In genomic region chr5:180494510-180495181, GRCh38 we compare ENCODE assay signal across 8 cellular contexts. TPM values are rescaled to one million over a fixed set of nuclear protein-coding genes. Genes with fewer than 3 reads are reported as not detected.
A peak's percentile ranks its signal among the peaks of the same experiment; 100 is the strongest.
DNase-seq lines count a peak whose midpoint lies in the region; ATAC-seq and TF ChIP-seq lines count a peak whose summit lies in the region.

No MANE protein-coding gene starts in this region.

- H3K9ac ChIP-seq in neural progenitor cell: peak overlapping the region; percentile 95

- H3K27me3 ChIP-seq in HAP-1 (ENCODE audit: low read depth): no peaks in the 10 kb centered on the region
- no peaks in the 10 kb centered on the region for H3K27me3 ChIP-seq in neural progenitor cell
- H3K27me3 ChIP-seq in suprapubic skin: no peaks in the 10 kb centered on the region

- intact Hi-C loops in activated T-helper 2 cell treated with anti-CD3 and anti-CD28 coated beads, Interferon-gamma antibody, Interleukin-2, Interleukin-4, amounts not matched to agents 10 μg/mL and 5 μg/mL and 100 μg/mL, durations not matched to agents 14 hours and 24 hours and 36 hours (cut with micrococcal nuclease): loop anchor here (5.0 to 10.0 kb wide), 5 partner anchors 68 to 940 kb away; partner anchors contain the start of genes MAPK9, RUFY1 and ZFP62

- H2AFZ ChIP-seq in neural progenitor cell (replicated peaks): peak overlapping the region; percentile 73

- TF ChIP-seq CTCF in foreskin fibroblast (IDR thresholded peaks at IDR 0.05; ENCODE audit: low read depth, low read length) (no peak), neural progenitor cell (IDR thresholded peaks at IDR 0.05) (peak; percentile 3), suprapubic skin (IDR thresholded peaks at IDR 0.05) (no peak)

- peaks cover 60% of the 10 kb centered on the region for H3K79me2 ChIP-seq in neural progenitor cell (ENCODE audit: low read depth)

- H4K20me1 ChIP-seq in neural progenitor cell (ENCODE audit: low read depth): peaks cover 49% of the 10 kb centered on the region

- H3K4me3 Mint-ChIP-seq in activated T-helper 2 cell treated with anti-CD3 and anti-CD28 coated beads, Interferon-gamma antibody, Interleukin-2, Interleukin-4, amounts not matched to agents 10 μg/mL and 5 μg/mL and 100 μg/mL, durations not matched to agents 14 hours and 24 hours and 36 hours (ENCODE audit: low read depth): peak overlapping the region; percentile 94
- peak overlapping the region; percentile 92 for H3K4me3 Mint-ChIP-seq in neural progenitor cell

- no peak for TF ChIP-seq POLR2A in suprapubic skin (IDR thresholded peaks at IDR 0.05)

- no peaks in the 10 kb centered on the region for H3K9me3 Mint-ChIP-seq in activated T-helper 2 cell treated with anti-CD3 and anti-CD28 coated beads, Interferon-gamma antibody, Interleukin-2, Interleukin-4, amounts not matched to agents 10 μg/mL and 5 μg/mL and 100 μg/mL, durations not matched to agents 14 hours and 24 hours and 36 hours
- H3K9me3 Mint-ChIP-seq in neural progenitor cell: peaks cover 16% of the 10 kb centered on the region

- H3K9me3 ChIP-seq in HAP-1: no peaks in the 10 kb centered on the region
- no peaks in the 10 kb centered on the region for H3K9me3 ChIP-seq in neural progenitor cell (ENCODE audit: low read depth)
- H3K9me3 ChIP-seq in suprapubic skin: no peaks in the 10 kb centered on the region

- no peaks in the 10 kb centered on the region for H3F3A ChIP-seq in neural progenitor cell (ENCODE audit: low read depth)

- DNase-seq in HAP-1 (ENCODE audit: low spot score in 2 of 2) (peak in 1 of 2 experiments; percentile 42), MV-4-11 (lab: John Stamatoyannopoulos, UW) (peak; percentile 21), foreskin fibroblast (peak; percentile 10 to 64), neural progenitor cell (ENCODE audit: low spot score) (peak; percentile 74), suprapubic skin (ENCODE audit: low spot score in 2 of 2) (peak; percentile 74 to 80), NCI-H2196 treated with DMSO at 0.1 percent for 48 hours (lab: John Stamatoyannopoulos, UW; ENCODE audit: unreplicated experiment) (no peak)
- DNase-seq in activated T-helper 2 cell treated with anti-CD3 and anti-CD28 coated beads, Interferon-gamma antibody, Interleukin-2, Interleukin-4, amounts not matched to agents 10 μg/mL and 5 μg/mL and 100 μg/mL, durations not matched to agents 14 hours and 24 hours and 36 hours (ENCODE audit: low spot score): peak; percentile 41

- TF ChIP-seq EP300 in suprapubic skin (IDR thresholded peaks at IDR 0.05): no peak

- H3K27me3 Mint-ChIP-seq in activated T-helper 2 cell treated with anti-CD3 and anti-CD28 coated beads, Interferon-gamma antibody, Interleukin-2, Interleukin-4, amounts not matched to agents 10 μg/mL and 5 μg/mL and 100 μg/mL, durations not matched to agents 14 hours and 24 hours and 36 hours (ENCODE audit: low read depth): no peaks in the 10 kb centered on the region
- H3K27me3 Mint-ChIP-seq in neural progenitor cell (ENCODE audit: insufficient read depth, low read depth): peaks cover 6% of the 10 kb centered on the region

- in situ Hi-C loops in HAP-1 (cut with MboI; ENCODE audit: low sequenced_read_pairs): no loop called here

- H3K36me3 ChIP-seq in HAP-1 (replicated peaks): peaks cover 27% of the 10 kb centered on the region
- no peaks in the 10 kb centered on the region for H3K36me3 ChIP-seq in neural progenitor cell
- no peaks in the 10 kb centered on the region for H3K36me3 ChIP-seq in suprapubic skin

- H3K4me1 Mint-ChIP-seq in activated T-helper 2 cell treated with anti-CD3 and anti-CD28 coated beads, Interferon-gamma antibody, Interleukin-2, Interleukin-4, amounts not matched to agents 10 μg/mL and 5 μg/mL and 100 μg/mL, durations not matched to agents 14 hours and 24 hours and 36 hours (ENCODE audit: low read depth): peaks cover 26% of the 10 kb centered on the region
- H3K4me1 Mint-ChIP-seq in neural progenitor cell: peaks cover 30% of the 10 kb centered on the region

- H3K27ac ChIP-seq in neural progenitor cell (peak overlapping the region; percentile 96), suprapubic skin (peak overlapping the region; percentile 97)

- peaks cover 24% of the 10 kb centered on the region for H3K36me3 Mint-ChIP-seq in activated T-helper 2 cell treated with anti-CD3 and anti-CD28 coated beads, Interferon-gamma antibody, Interleukin-2, Interleukin-4, amounts not matched to agents 10 μg/mL and 5 μg/mL and 100 μg/mL, durations not matched to agents 14 hours and 24 hours and 36 hours (ENCODE audit: low read depth)
- H3K36me3 Mint-ChIP-seq in neural progenitor cell: peaks cover 35% of the 10 kb centered on the region

- H3K4me2 ChIP-seq in neural progenitor cell: peak overlapping the region; percentile 96

- peak overlapping the region; percentile 90 for H3K27ac Mint-ChIP-seq in activated T-helper 2 cell treated with anti-CD3 and anti-CD28 coated beads, Interferon-gamma antibody, Interleukin-2, Interleukin-4, amounts not matched to agents 10 μg/mL and 5 μg/mL and 100 μg/mL, durations not matched to agents 14 hours and 24 hours and 36 hours
- peak overlapping the region; percentile 96 for H3K27ac Mint-ChIP-seq in neural progenitor cell

- ATAC-seq in GM18498 (IDR thresholded peaks at IDR 0.05; ENCODE audit: unreplicated experiment): peak; percentile 50

- WGBS in suprapubic skin: 0% methylated on average over 26 of the region's 92 CpGs

- H3K4me1 ChIP-seq in HAP-1: peaks cover 11% of the 10 kb centered on the region
- peaks cover 17% of the 10 kb centered on the region for H3K4me1 ChIP-seq in neural progenitor cell
- H3K4me1 ChIP-seq in suprapubic skin: peaks cover 32% of the 10 kb centered on the region

- H3K4me3 ChIP-seq in HAP-1 (peak overlapping the region; percentile 80), foreskin fibroblast (ENCODE audit: low read depth in 1 of 2, low read length in 2 of 2) (peak overlapping the region; percentile 73), neural progenitor cell (peak overlapping the region; percentile 95), suprapubic skin (peak overlapping the region; percentile 93)

RNA-seq across cellular contexts. Expression of gene CNOT6, which starts 0.5 kb away (rescaled TPM):
- total RNA-seq in activated T-helper 2 cell treated with anti-CD3 and anti-CD28 coated beads, Interferon-gamma antibody, Interleukin-2, Interleukin-4, amounts not matched to agents 10 μg/mL and 5 μg/mL and 100 μg/mL, durations not matched to agents 14 hours and 24 hours and 36 hours: 43.2 and 48.9 TPM in 2 replicates
- 28.6 and 38.5 TPM in 2 replicates for total RNA-seq in neural progenitor cell (ENCODE audit: low replicate concordance)
- total RNA-seq in suprapubic skin: 10 to 100 TPM; 11.0 to 17.8 (median 15.0) TPM
